22 cellular contexts compared by ENCODE assay signal in genomic region chr6:34616230-34616591, GRCh38.
DNase-seq lines count a peak whose midpoint lies in the region; ATAC-seq and FAIRE-seq lines count a peak whose summit lies in the region.
"Had no signal": no experiment of that assay in that cellular context is flagged by ENCODE, and none has a peak within 500 bp of the region (broad histone marks: within the 10 kb centered on the region; RNA-seq: fewer than 3 reads in every experiment).

No MANE protein-coding gene starts in this region.

- DNase-seq in NCI-H510A treated with DMSO at 0.1 percent for 48 hours (lab: John Stamatoyannopoulos, UW) (peak; percentile 73), NCI-H510A (lab: John Stamatoyannopoulos, UW) (no peak), KBM-7 (peak; percentile 15), T-helper 17 cell (no peak), GM19239 (ENCODE audit: insufficient read length, low spot score) (no peak)
- no peak for DNase-seq in activated naive CD4-positive, alpha-beta T cell treated with anti-CD3 and anti-CD28 coated beads for 36 hours
- DNase-seq: hippocampal formation; naive B cell; NCI-H187 treated with DMSO at 0.1 percent for 48 hours; NCI-H446 treated with DMSO at 0.1 percent for 48 hours; ovary; right cardiac atrium; stimulated activated CD4-positive, alpha-beta T cell treated with anti-CD3 and anti-CD28 coated beads, Interleukin-4, amount 100 ng/mL, for 1 hour; stimulated activated naive CD4-positive, alpha-beta T cell had no signal

- H3K4me3 Mint-ChIP-seq in T-helper 17 cell, result no peak overlapping the region
- H3K4me3 Mint-ChIP-seq in stimulated activated memory B cell treated with anti-CD40 and anti-IgM and Interleukin-4, amounts not matched to agents 10 μg/mL and 1 μg/mL and 100 μg/mL, for 72 hours, result no peak overlapping the region
- no peak overlapping the region for H3K4me3 Mint-ChIP-seq in activated naive CD4-positive, alpha-beta T cell treated with anti-CD3 and anti-CD28 coated beads for 36 hours
- H3K4me3 Mint-ChIP-seq: activated T-helper 1 cell treated with anti-CD3 and anti-CD28 coated beads, Interleukin-12 subunit alpha, Interleukin-12 subunit beta, Interleukin-2, Interleukin-4 antibody, amounts not matched to agents 30 ng/mL and 10 ng/mL and 1 ng/mL, durations not matched to agents 14 hours and 24 hours and 36 hours; naive B cell; WTC11 had no signal

- CTCF ChIA-PET in activated naive CD4-positive, alpha-beta T cell treated with anti-CD3 and anti-CD28 coated beads for 36 hours (lab: Charles Lee), result no interaction called here

- intact Hi-C loops in activated naive CD4-positive, alpha-beta T cell treated with anti-CD3 and anti-CD28 coated beads for 36 hours (cut with micrococcal nuclease), result no loop called here

- no peak for ATAC-seq in T-helper 17 cell
- no peak for ATAC-seq in stimulated activated memory B cell treated with anti-CD40 and anti-IgM and Interleukin-4, amounts not matched to agents 10 μg/mL and 1 μg/mL and 100 μg/mL, for 72 hours
- ATAC-seq: gastroesophageal sphincter, left lobe of liver, right cardiac atrium, WTC11 had no signal

- in situ Hi-C loops in KBM-7 (cut with MboI; ENCODE audit: low pct_unique_long_range_greater_than_20kb, low sequenced_read_pairs), result no loop called here

- no peaks in the 10 kb centered on the region for H3K9me3 ChIP-seq in T-helper 17 cell (ENCODE audit: control insufficient read depth, low read length, poor library complexity, severe bottlenecking)
- H3K9me3 ChIP-seq: ascending aorta, gastroesophageal sphincter, ovary had no signal

- peak overlapping the region; percentile 14 for H3K27ac Mint-ChIP-seq in T-helper 17 cell
- peak overlapping the region; percentile 43 for H3K27ac Mint-ChIP-seq in stimulated activated memory B cell treated with anti-CD40 and anti-IgM and Interleukin-4, amounts not matched to agents 10 μg/mL and 1 μg/mL and 100 μg/mL, for 72 hours
- H3K27ac Mint-ChIP-seq in activated naive CD4-positive, alpha-beta T cell treated with anti-CD3 and anti-CD28 coated beads for 36 hours, result no peak overlapping the region
- H3K27ac Mint-ChIP-seq: activated naive CD4-positive, alpha-beta T cell treated with anti-CD3 and anti-CD28 coated beads, Interleukin-2, amount 50 U/mL, for 72 hours; activated T-helper 1 cell treated with anti-CD3 and anti-CD28 coated beads, Interleukin-12 subunit alpha, Interleukin-12 subunit beta, Interleukin-2, Interleukin-4 antibody, amounts not matched to agents 30 ng/mL and 10 ng/mL and 1 ng/mL, durations not matched to agents 14 hours and 24 hours and 36 hours; WTC11 had no signal

- no peaks in the 10 kb centered on the region for H3K27me3 Mint-ChIP-seq in T-helper 17 cell
- H3K27me3 Mint-ChIP-seq in stimulated activated memory B cell treated with anti-CD40 and anti-IgM and Interleukin-4, amounts not matched to agents 10 μg/mL and 1 μg/mL and 100 μg/mL, for 72 hours, result no peaks in the 10 kb centered on the region
- H3K27me3 Mint-ChIP-seq in activated naive CD4-positive, alpha-beta T cell treated with anti-CD3 and anti-CD28 coated beads for 36 hours (ENCODE audit: low read depth), result no peaks in the 10 kb centered on the region
- H3K27me3 Mint-ChIP-seq: naive B cell had no signal

- H3K4me1 Mint-ChIP-seq in T-helper 17 cell, result peaks cover 19% of the 10 kb centered on the region
- peaks cover 25% of the 10 kb centered on the region for H3K4me1 Mint-ChIP-seq in stimulated activated memory B cell treated with anti-CD40 and anti-IgM and Interleukin-4, amounts not matched to agents 10 μg/mL and 1 μg/mL and 100 μg/mL, for 72 hours
- peaks cover 2% of the 10 kb centered on the region for H3K4me1 Mint-ChIP-seq in activated naive CD4-positive, alpha-beta T cell treated with anti-CD3 and anti-CD28 coated beads for 36 hours (ENCODE audit: low read depth)

- no peaks in the 10 kb centered on the region for H3K9me3 Mint-ChIP-seq in stimulated activated memory B cell treated with anti-CD40 and anti-IgM and Interleukin-4, amounts not matched to agents 10 μg/mL and 1 μg/mL and 100 μg/mL, for 72 hours
- H3K9me3 Mint-ChIP-seq in activated naive CD4-positive, alpha-beta T cell treated with anti-CD3 and anti-CD28 coated beads for 36 hours, result no peaks in the 10 kb centered on the region
- H3K9me3 Mint-ChIP-seq: activated naive CD4-positive, alpha-beta T cell treated with anti-CD3 and anti-CD28 coated beads, Interleukin-2, amount 50 U/mL, for 72 hours; activated T-helper 1 cell treated with anti-CD3 and anti-CD28 coated beads, Interleukin-12 subunit alpha, Interleukin-12 subunit beta, Interleukin-2, Interleukin-4 antibody, amounts not matched to agents 30 ng/mL and 10 ng/mL and 1 ng/mL, durations not matched to agents 14 hours and 24 hours and 36 hours; naive B cell; WTC11 had no signal

- no peak for FAIRE-seq in GM19239 (lab: Jason Lieb, UNC)
- FAIRE-seq: urothelium cell line had no signal

- peaks cover 8% of the 10 kb centered on the region for H3K36me3 Mint-ChIP-seq in T-helper 17 cell (ENCODE audit: low read depth)
- H3K36me3 Mint-ChIP-seq in stimulated activated memory B cell treated with anti-CD40 and anti-IgM and Interleukin-4, amounts not matched to agents 10 μg/mL and 1 μg/mL and 100 μg/mL, for 72 hours, result peaks cover 29% of the 10 kb centered on the region
- H3K36me3 Mint-ChIP-seq in activated naive CD4-positive, alpha-beta T cell treated with anti-CD3 and anti-CD28 coated beads for 36 hours (ENCODE audit: low read depth), result peaks cover 4% of the 10 kb centered on the region
- H3K36me3 Mint-ChIP-seq: activated naive CD4-positive, alpha-beta T cell treated with anti-CD3 and anti-CD28 coated beads, Interleukin-2, amount 50 U/mL, for 72 hours; naive B cell; WTC11 had no signal

Comparison
In these comparisons a context has a peak if more than half of its experiments do, and no peak if none do; other contexts are left out.
1. DNase-seq: peak in NCI-H510A treated with DMSO at 0.1 percent for 48 hours (single experiment) and KBM-7 (single experiment); none in NCI-H510A (single experiment), T-helper 17 cell (0 of 3), activated naive CD4-positive, alpha-beta T cell treated with anti-CD3 and anti-CD28 coated beads for 36 hours (single experiment) and GM19239 (single experiment).